In genomic region chr11:65330544-65330943, GRCh38 we compare ENCODE assay signal across 16 cellular contexts. TPM values are rescaled to one million over a fixed set of nuclear protein-coding genes. Genes with fewer than 3 reads are reported as not detected.
"Had no signal": no experiment of that assay in that cellular context is flagged by ENCODE, and none has a peak within 500 bp of the region (broad histone marks: within the 10 kb centered on the region; RNA-seq: fewer than 3 reads in every experiment).

No MANE protein-coding gene starts in this region.

- H3K9me3 ChIP-seq: ovary, spleen, testis, upper lobe of right lung had no signal

- H3K27me3 Mint-ChIP-seq: activated CD8-positive, alpha-beta T cell treated with anti-CD3 and anti-CD28 coated beads for 36 hours; activated naive CD8-positive, alpha-beta T cell treated with anti-CD3 and anti-CD28 coated beads, Interleukin-2, amount 50 U/mL, for 24 hours; central memory CD8-positive, alpha-beta T cell; stimulated activated memory B cell treated with anti-CD40 and anti-IgM and Interleukin-4, amounts not matched to agents 10 μg/mL and 1 μg/mL and 100 μg/mL, for 72 hours had no signal

- H3K36me3 ChIP-seq: ovary, upper lobe of right lung had no signal

- H3K27ac Mint-ChIP-seq: activated CD4-positive, alpha-beta T cell treated with anti-CD3 and anti-CD28 coated beads, Interleukin-2, amount 10 ng/mL, durations not matched to agents 24 days and 14 days; activated CD8-positive, alpha-beta T cell treated with anti-CD3 and anti-CD28 coated beads for 36 hours; activated naive CD4-positive, alpha-beta T cell treated with anti-CD3 and anti-CD28 coated beads, Interleukin-2, amount 10 ng/mL, durations not matched to agents 7 days and 5 days; activated T-helper 2 cell treated with anti-CD3 and anti-CD28 coated beads, Interferon-gamma antibody, Interleukin-2, Interleukin-4, amounts not matched to agents 10 μg/mL and 5 μg/mL and 100 μg/mL, durations not matched to agents 14 hours and 24 hours and 36 hours had no signal

- H3K4me3 Mint-ChIP-seq: activated CD4-positive, alpha-beta T cell treated with anti-CD3 and anti-CD28 coated beads, Interleukin-2, amount 10 ng/mL, durations not matched to agents 24 days and 14 days; activated naive CD4-positive, alpha-beta T cell treated with anti-CD3 and anti-CD28 coated beads, Interleukin-2, amount 10 ng/mL, durations not matched to agents 7 days and 5 days; central memory CD8-positive, alpha-beta T cell had no signal

- H3K9me3 Mint-ChIP-seq: activated CD4-positive, alpha-beta T cell treated with anti-CD3 and anti-CD28 coated beads, Interleukin-2, amount 10 ng/mL, durations not matched to agents 24 days and 14 days; activated CD8-positive, alpha-beta T cell treated with anti-CD3 and anti-CD28 coated beads for 36 hours; activated naive CD4-positive, alpha-beta T cell treated with anti-CD3 and anti-CD28 coated beads, Interleukin-2, amount 10 ng/mL, durations not matched to agents 7 days and 5 days; activated naive CD8-positive, alpha-beta T cell treated with anti-CD3 and anti-CD28 coated beads, Interleukin-2, amount 50 U/mL, for 24 hours; activated T-helper 2 cell treated with anti-CD3 and anti-CD28 coated beads, Interferon-gamma antibody, Interleukin-2, Interleukin-4, amounts not matched to agents 10 μg/mL and 5 μg/mL and 100 μg/mL, durations not matched to agents 14 hours and 24 hours and 36 hours; central memory CD8-positive, alpha-beta T cell; stimulated activated memory B cell treated with anti-CD40 and anti-IgM and Interleukin-4, amounts not matched to agents 10 μg/mL and 1 μg/mL and 100 μg/mL, for 72 hours had no signal

- H3K36me3 Mint-ChIP-seq: stimulated activated memory B cell treated with anti-CD40 and anti-IgM and Interleukin-4, amounts not matched to agents 10 μg/mL and 1 μg/mL and 100 μg/mL, for 72 hours had no signal

- DNase-seq: upper lobe of right lung had no signal

- H3K27ac ChIP-seq: coronary artery, ovary, testis, upper lobe of right lung had no signal

- H3K27me3 ChIP-seq: ovary, spleen, testis, upper lobe of right lung had no signal

- H3K4me3 ChIP-seq: coronary artery, ovary, testis, upper lobe of right lung had no signal

RNA-seq across cellular contexts. Expression of gene CDC42EP2, which starts 15.9 kb away (rescaled TPM):
- total RNA-seq: mononuclear cell had no signal

RNA-seq across cellular contexts. Expression of gene TIGD3, which starts 24.0 kb away (rescaled TPM):
- total RNA-seq: lung microvascular endothelial cell had no signal
- polyA plus RNA-seq: keratinocyte had no signal

RNA-seq across cellular contexts. Expression of gene SLC25A45, which starts 51.9 kb away (rescaled TPM):
- polyA plus RNA-seq: neural cell had no signal
